8 cellular contexts compared by ENCODE assay signal in the genomic region with DNA sequence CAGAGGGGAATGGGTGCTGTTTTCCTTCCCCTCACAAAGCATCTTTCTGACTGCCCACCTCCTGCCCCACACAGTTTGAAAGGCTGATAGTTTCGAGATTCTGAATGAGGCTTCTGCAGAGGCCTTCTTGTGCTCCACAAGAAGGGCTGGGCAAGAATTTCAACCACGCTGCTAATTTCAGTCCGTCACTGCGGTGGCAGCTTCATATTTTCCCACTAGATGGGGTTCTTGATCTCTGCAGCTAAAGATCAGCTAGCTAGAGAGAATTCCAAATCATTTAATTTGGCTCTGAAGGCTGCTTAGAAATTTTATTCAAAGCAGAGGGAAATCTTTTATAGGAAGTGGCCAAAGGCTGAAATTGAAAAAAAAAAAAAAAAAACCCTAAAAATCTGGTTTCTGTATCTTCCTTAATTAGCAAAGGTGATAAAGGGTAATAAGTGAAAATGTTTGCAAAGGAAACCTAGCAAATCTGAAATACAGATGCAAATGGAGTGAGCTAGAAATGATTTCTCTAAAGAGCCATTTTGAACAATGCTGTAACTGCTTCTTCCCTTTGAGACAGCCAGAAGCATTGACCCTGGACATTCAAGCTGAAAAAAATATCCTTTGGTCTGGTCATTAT. TPM values are rescaled to one million over a fixed set of nuclear protein-coding genes. Genes with fewer than 3 reads are reported as not detected.
A peak's percentile ranks its signal among the peaks of the same experiment; 100 is the strongest.
DNase-seq lines count a peak whose midpoint lies in the region; ATAC-seq and TF ChIP-seq lines count a peak whose summit lies in the region.

No MANE protein-coding gene starts in this region.

- H3K9me3 ChIP-seq in OCI-LY7 (ENCODE audit: low read length) (peaks cover 6% of the 10 kb centered on the region; the same call in 1 of the 2 replicates), esophagus muscularis mucosa (no peaks in the 10 kb centered on the region)

- H3K27me3 ChIP-seq in esophagus muscularis mucosa = no peaks in the 10 kb centered on the region

- TF ChIP-seq EP300 in esophagus muscularis mucosa (IDR thresholded peaks at IDR 0.05) = no peak

- H3K4me3 ChIP-seq in OCI-LY7 (ENCODE audit: low read depth, low read length, poor library complexity, severe bottlenecking) (no peak overlapping the region), esophagus muscularis mucosa (no peak overlapping the region)

- DNase-seq in stimulated activated CD4-positive, alpha-beta T cell treated with anti-CD3 and anti-CD28 coated beads, Interleukin-15, amount 100 ng/mL, for 24 hours = peak; percentile 11
- no peak for DNase-seq in stimulated activated CD4-positive, alpha-beta T cell treated with anti-CD3 and anti-CD28 coated beads, Interleukin-4, amount 100 ng/mL, for 4 hours
- DNase-seq in OCI-LY7 (ENCODE audit: low spot score) (peak; percentile 16), esophagus muscularis mucosa (ENCODE audit: extremely low spot score) (no peak), mucosa of gallbladder (ENCODE audit: low spot score) (peak; percentile 53), germinal center (ENCODE audit: low spot score) (no peak)

- no peaks in the 10 kb centered on the region for H3K36me3 ChIP-seq in OCI-LY7 (ENCODE audit: insufficient read depth, low read length)
- H3K36me3 ChIP-seq in esophagus muscularis mucosa = no peaks in the 10 kb centered on the region

- WGBS in esophagus muscularis mucosa = 11% methylated on average over 4 of the region's 4 CpGs

- H3K4me1 ChIP-seq in OCI-LY7 (ENCODE audit: insufficient read depth, low read length, poor library complexity, severe bottlenecking) (no peaks in the 10 kb centered on the region), esophagus muscularis mucosa (peaks cover 0 to 13% (median 5%) of the 10 kb centered on the region in 4 donors)

- no peak overlapping the region for H2AFZ ChIP-seq in OCI-LY7 (ENCODE audit: low read length)

- H3K27ac ChIP-seq in OCI-LY7 (ENCODE audit: low read depth, low read length, poor library complexity, severe bottlenecking) (no peak overlapping the region), esophagus muscularis mucosa (replicated peaks in 1 of 4) (peak overlapping the region in 1 of 4 donors; percentile 21)

- intact Hi-C loops in OCI-LY7 (cut with micrococcal nuclease; ENCODE audit: unreplicated experiment) = loop anchor here (1.0 kb wide), 1 partner anchor 137 kb away; no protein-coding TSS in a partner anchor
- intact Hi-C loops in esophagus muscularis mucosa (cut with DNase I) = loop anchor here (1.0 to 5.0 kb wide), 2 partner anchors 73 to 137 kb away; a partner anchor contains a TSS

- TF ChIP-seq CTCF in OCI-LY7 (conservative IDR thresholded peaks at IDR 0.05; ENCODE audit: low read length) (peak; percentile 68), esophagus muscularis mucosa (IDR thresholded peaks at IDR 0.05) (peak; percentile 54 to 76 (median 67))

- no peak overlapping the region for H3K4me2 ChIP-seq in OCI-LY7 (ENCODE audit: low read length)

- no peaks in the 10 kb centered on the region for H3K9me2 ChIP-seq in OCI-LY7 (ENCODE audit: insufficient read depth, low read length)

- no peaks in the 10 kb centered on the region for H4K20me1 ChIP-seq in OCI-LY7 (ENCODE audit: insufficient read depth, low read length)

- POLR2A ChIA-PET in OCI-LY7 (lab: Charles Lee) = interaction anchor here (0.7 kb wide), 1 partner anchor 76 kb away, joined by 4 read pairs; no protein-coding TSS in a partner anchor

- CTCF ChIA-PET in OCI-LY7 (lab: Charles Lee; ENCODE audit: unreplicated experiment) = no interaction called here

- BruUV-seq in OCI-LY7 (replicated peaks; lab: Mats Ljungman, UMichigan) = no TSS peak

- ATAC-seq in HG03439 (IDR thresholded peaks at IDR 0.05; ENCODE audit: unreplicated experiment) (no peak), HG02970 (IDR thresholded peaks at IDR 0.05; ENCODE audit: low FRiP score, unreplicated experiment) (no peak)

- TF ChIP-seq POLR2A in esophagus muscularis mucosa (IDR thresholded peaks at IDR 0.05; ENCODE audit: low read depth) = no peak

- H3K79me2 ChIP-seq in OCI-LY7 (ENCODE audit: insufficient read depth, low read depth, low read length) = no peaks in the 10 kb centered on the region

RNA-seq across cellular contexts. Expression of a gene that starts 38.0 kb away (rescaled TPM):
- total RNA-seq in OCI-LY7 (2014; rRNA removed; shearing (Covaris generic)) = not detected in 2 replicates
- not detected in 2 replicates for total RNA-seq in OCI-LY7 (2022)
- total RNA-seq in esophagus muscularis mucosa = not detected
- not detected for total RNA-seq in mucosa of gallbladder

Comparison
In these comparisons a context has a peak if more than half of its experiments do, and no peak if none do; other contexts are left out.
1. DNase-seq: peak in stimulated activated CD4-positive, alpha-beta T cell treated with anti-CD3 and anti-CD28 coated beads, Interleukin-15, amount 100 ng/mL, for 24 hours (single experiment), OCI-LY7 (single experiment) and mucosa of gallbladder (single experiment); none in stimulated activated CD4-positive, alpha-beta T cell treated with anti-CD3 and anti-CD28 coated beads, Interleukin-4, amount 100 ng/mL, for 4 hours (0 of 2), esophagus muscularis mucosa (single experiment) and germinal center (single experiment).